In genomic region chr11:68297812-68298658, GRCh38 we compare ENCODE assay signal across 8 cellular contexts. TPM values are rescaled to one million over a fixed set of nuclear protein-coding genes. Genes with fewer than 3 reads are reported as not detected.
DNase-seq lines count a peak whose midpoint lies in the region; ATAC-seq and TF ChIP-seq lines count a peak whose summit lies in the region.

No MANE protein-coding gene starts in this region.

- peak; percentile 72 for DNase-seq in CD14-positive monocyte (ENCODE audit: low spot score)
- DNase-seq in NCI-H446 (lab: John Stamatoyannopoulos, UW) = peak; percentile 27 to 76
- peak; percentile 56 to 69 for DNase-seq in activated CD4-positive, alpha-beta T cell treated with anti-CD3 and anti-CD28 coated beads for 4 hours
- DNase-seq in choroid plexus epithelial cell (ENCODE audit: low read depth) = peak; percentile 71
- DNase-seq in right lobe of liver = peak; percentile 89 to 96 (median 94)
- DNase-seq in stimulated activated CD4-positive, alpha-beta T cell treated with anti-CD3 and anti-CD28 coated beads, Interleukin-4, amount 100 ng/mL, for 48 hours (ENCODE audit: low read depth in 2 of 2) = peak; percentile 63 to 72

- no peaks in the 10 kb centered on the region for H3K36me3 ChIP-seq in right lobe of liver

- peaks cover 3 to 34% (median 10%) of the 10 kb centered on the region in 4 donors for H3K4me1 ChIP-seq in right lobe of liver

- peaks cover 1 to 9% (median 2%) of the 10 kb centered on the region in 3 donors for H3K27me3 Mint-ChIP-seq in CD14-positive monocyte (ENCODE audit: low read depth in 3 of 3)

- H3K4me3 ChIP-seq in choroid plexus epithelial cell (ENCODE audit: low read depth, low read length) = peak overlapping the region; percentile 21
- peak overlapping the region; percentile 16 to 45 (median 38) for H3K4me3 ChIP-seq in right lobe of liver

- ATAC-seq in GM21737 (IDR thresholded peaks at IDR 0.05; ENCODE audit: unreplicated experiment) (peak; percentile 74), right lobe of liver (peak; percentile 84 to 92 (median 88)), GM19467 (IDR thresholded peaks at IDR 0.05; ENCODE audit: unreplicated experiment) (no peak)

- peak overlapping the region in 1 of 2 donors; percentile 11 for H3K4me3 Mint-ChIP-seq in CD14-positive monocyte

- intact Hi-C loops in CD14-positive monocyte (cut with micrococcal nuclease) = loop anchor here (1.0 kb wide), 1 partner anchor 41 kb away; no protein-coding TSS in a partner anchor
- intact Hi-C loops in right lobe of liver (cut with DNase I) = loop anchor here (5.0 to 10.0 kb wide), 2 partner anchors 41 to 83 kb away; partner anchors contain the start of gene KMT5B (in 1 of the 2)

- no peak overlapping the region for H3K27ac Mint-ChIP-seq in CD14-positive monocyte

- peak; percentile 64 for TF ChIP-seq POLR2A in right lobe of liver (IDR thresholded peaks at IDR 0.05)

- peak; percentile 95 for TF ChIP-seq CTCF in CD14-positive monocyte (IDR thresholded peaks at IDR 0.05)
- peak; percentile 89 for TF ChIP-seq CTCF in choroid plexus epithelial cell (conservative IDR thresholded peaks at IDR 0.05; ENCODE audit: low read depth, low read length)
- TF ChIP-seq CTCF in right lobe of liver (IDR thresholded peaks at IDR 0.05) = peak; percentile 96 to 99 (median 98)

- no peaks in the 10 kb centered on the region for H3K36me3 Mint-ChIP-seq in CD14-positive monocyte

- H3K27ac ChIP-seq in right lobe of liver = peak overlapping the region; percentile 87 to 98 (median 97)

- H3K27me3 ChIP-seq in right lobe of liver = no peaks in the 10 kb centered on the region

- H3K4me1 Mint-ChIP-seq in CD14-positive monocyte = peaks cover 22% of the 10 kb centered on the region

- no peaks in the 10 kb centered on the region for H3K9me3 Mint-ChIP-seq in CD14-positive monocyte

- H3K9me3 ChIP-seq in right lobe of liver = no peaks in the 10 kb centered on the region

- WGBS in right lobe of liver (ENCODE audit: insufficient coverage, low coverage, low lambda C conversion rate, missing lambda C conversion rate) = 4% methylated on average over 27 of the region's 40 CpGs

RNA-seq across cellular contexts. Expression of gene LRP5, which starts 14.4 kb away (rescaled TPM):
- under 1 TPM in 1 of 2 donors, not detected in 1; 0.23 TPM for polyA plus RNA-seq in CD14-positive monocyte
- 100 to 1,000 TPM in 2 of 6 experiments, 10 to 100 TPM in 4; 74.4 to 120 (median 88.2) TPM for total RNA-seq in right lobe of liver

RNA-seq across cellular contexts. Expression of gene C11orf24, which starts 26.3 kb away (rescaled TPM):
- polyA plus RNA-seq in CD14-positive monocyte = 10 to 100 TPM in 1 of 2 donors, 1 to 10 TPM in 1; 9.5 to 12.6 TPM
- total RNA-seq in right lobe of liver = 10 to 100 TPM; 39.4 to 70.9 (median 62.4) TPM
